15 cellular contexts compared by ENCODE assay signal in genomic region chr11:128235958-128236357, GRCh38.
DNase-seq lines count a peak whose midpoint lies in the region; ATAC-seq and TF ChIP-seq lines count a peak whose summit lies in the region.
"Had no signal": no experiment of that assay in that cellular context is flagged by ENCODE, and none has a peak within 500 bp of the region (broad histone marks: within the 10 kb centered on the region; RNA-seq: fewer than 3 reads in every experiment).

No MANE protein-coding gene starts in this region.

- H3K9me3 ChIP-seq in gastroesophageal sphincter (no peaks in the 10 kb centered on the region), smooth muscle cell (replicated peaks; ENCODE audit: low read depth) (no peaks in the 10 kb centered on the region)
- H3K9me3 ChIP-seq: heart left ventricle, psoas muscle had no signal

- 29 to 30% methylated on average over 3 to 4 of the region's 4 CpGs for WGBS in gastroesophageal sphincter (ENCODE audit: low coverage in 1 of 2), 2 donors
- 22% methylated on average over 4 of the region's 4 CpGs for WGBS in smooth muscle cell (ENCODE audit: low lambda C conversion rate)

- H3K79me2 ChIP-seq in smooth muscle cell (ENCODE audit: low read depth) = no peaks in the 10 kb centered on the region

- H3K4me2 ChIP-seq in smooth muscle cell = peak overlapping the region; percentile 12

- H3K27ac ChIP-seq in gastroesophageal sphincter (peak overlapping the region in 3 of 4 donors; percentile 35 to 52 (median 43)), smooth muscle cell (ENCODE audit: low read depth) (peak overlapping the region; percentile 44), coronary artery (no peak overlapping the region)
- H3K27ac ChIP-seq: psoas muscle had no signal

- peak overlapping the region; percentile 20 for H3K9ac ChIP-seq in smooth muscle cell (ENCODE audit: low read depth)

- no peak for TF ChIP-seq EP300 in gastroesophageal sphincter (IDR thresholded peaks at IDR 0.05)

- peak overlapping the region; percentile 5 for H2AFZ ChIP-seq in smooth muscle cell (ENCODE audit: low read depth)

- DNase-seq in NCI-H1417 (lab: John Stamatoyannopoulos, UW) (peak in 2 of 3 experiments; percentile 3 to 29), NCI-H1417 treated with DMSO at 0.1 percent for 48 hours (lab: John Stamatoyannopoulos, UW) (no peak), smooth muscle cell (lab: John Stamatoyannopoulos, UW; ENCODE audit: unreplicated experiment) (no peak), GDM1 (lab: John Stamatoyannopoulos, UW) (no peak), coronary artery (ENCODE audit: low spot score) (no peak)
- DNase-seq: activated T-cell treated with anti-CD3 and anti-CD28 coated beads for 4 hours, amygdala, psoas muscle, substantia nigra had no signal

- TF ChIP-seq CTCF in gastroesophageal sphincter (IDR thresholded peaks at IDR 0.05) (no peak), smooth muscle cell (IDR thresholded peaks at IDR 0.05; ENCODE audit: borderline replicate concordance, insufficient read depth, poor library complexity, severe bottlenecking) (no peak), coronary artery (IDR thresholded peaks at IDR 0.05) (no peak)

- no peaks in the 10 kb centered on the region for H3F3A ChIP-seq in smooth muscle cell (ENCODE audit: low read depth)

- peaks cover 4 to 26% (median 4%) of the 10 kb centered on the region in 3 donors for H3K4me1 ChIP-seq in gastroesophageal sphincter
- peaks cover 6% of the 10 kb centered on the region for H3K4me1 ChIP-seq in smooth muscle cell (ENCODE audit: low read depth)
- H3K4me1 ChIP-seq: psoas muscle had no signal

- no peaks in the 10 kb centered on the region for H4K20me1 ChIP-seq in smooth muscle cell (ENCODE audit: low read depth)

- TF ChIP-seq POLR2A in gastroesophageal sphincter (IDR thresholded peaks at IDR 0.05) = no peak

- H3K36me3 ChIP-seq in gastroesophageal sphincter (no peaks in the 10 kb centered on the region), smooth muscle cell (ENCODE audit: low read depth) (no peaks in the 10 kb centered on the region)
- H3K36me3 ChIP-seq: heart left ventricle had no signal

- H3K4me3 ChIP-seq in gastroesophageal sphincter = no peak overlapping the region
- no peak overlapping the region for H3K4me3 ChIP-seq in smooth muscle cell
- H3K4me3 ChIP-seq in coronary artery = no peak overlapping the region
- H3K4me3 ChIP-seq: heart left ventricle, psoas muscle had no signal

- H3K27me3 ChIP-seq in gastroesophageal sphincter (no peaks in the 10 kb centered on the region), smooth muscle cell (ENCODE audit: low read depth) (no peaks in the 10 kb centered on the region)
- H3K27me3 ChIP-seq: heart left ventricle had no signal

- peak; percentile 65 for ATAC-seq in gastroesophageal sphincter
- no peak for ATAC-seq in GM21367 (IDR thresholded peaks at IDR 0.05; ENCODE audit: unreplicated experiment)
- ATAC-seq: HepG2, psoas muscle, Right ventricle myocardium inferior had no signal

TF ChIP-seq in PFSK-1, 5 proteins besides CTCF, POLR2A, EP300 and RAD21:
- peak; percentile 34; the same call in 1 of the 2 replicates for TF ChIP-seq TAF1 (IDR thresholded peaks at IDR 0.05; ENCODE audit: borderline replicate concordance, insufficient read depth, low read length)
- TF ChIP-seq POLR2AphosphoS5 (IDR thresholded peaks at IDR 0.05; ENCODE audit: low read depth, low read length) = peak; percentile 22; the same call in 1 of the 2 replicates
- TF ChIP-seq FOXP2 (optimal IDR thresholded peaks at IDR 0.05; ENCODE audit: borderline replicate concordance, extremely low read depth, extremely low read length, insufficient read depth) = no peak

Comparison
In these comparisons a context has a peak if more than half of its experiments do, and no peak if none do; other contexts are left out.
1. DNase-seq: peak in NCI-H1417 (2 of 3); none in NCI-H1417 treated with DMSO at 0.1 percent for 48 hours (single experiment), smooth muscle cell (single experiment), GDM1 (single experiment) and coronary artery (single experiment).
2. H3K27ac ChIP-seq: peak in gastroesophageal sphincter (3 of 4) and smooth muscle cell (single experiment); none in coronary artery (0 of 2).